ENCODE assay signal across 16 cellular contexts in genomic region chr5:154386952-154387629, GRCh38. TPM values are rescaled to one million over a fixed set of nuclear protein-coding genes. Genes with fewer than 3 reads are reported as not detected.
DNase-seq lines count a peak whose midpoint lies in the region; ATAC-seq, FAIRE-seq and TF ChIP-seq lines count a peak whose summit lies in the region.
"Had no signal": no experiment of that assay in that cellular context is flagged by ENCODE, and none has a peak within 500 bp of the region (broad histone marks: within the 10 kb centered on the region; RNA-seq: fewer than 3 reads in every experiment).

No MANE protein-coding gene starts in this region.

- 96% methylated on average over 6 of the region's 6 CpGs for WGBS in GM12878 (ENCODE audit: insufficient coverage, insufficient replicate concordance, low lambda C conversion rate, missing lambda C conversion rate)
- 50% methylated on average over 6 of the region's 6 CpGs for WGBS in right lobe of liver (ENCODE audit: insufficient coverage, low coverage, low lambda C conversion rate, missing lambda C conversion rate)

- SMC1A ChIA-PET in GM12878 (lab: Charles Lee; ENCODE audit: uncharacterized antibody, unreplicated experiment): interaction anchor here (1.1 to 3.3 kb wide), 6 partner anchors 8 to 190 kb away, joined by 4 to 24 read pairs (median 4); no protein-coding TSS in a partner anchor

- peaks cover 0 to 2% (median 1%) of the 10 kb centered on the region in 3 donors for H3K27me3 Mint-ChIP-seq in immature natural killer cell (ENCODE audit: low read depth in 3 of 3)

- TF ChIP-seq POLR2A in GM12878 (IDR thresholded peaks at IDR 0.05; ENCODE audit: low read depth, low read length) (no peak), right lobe of liver (IDR thresholded peaks at IDR 0.05) (no peak)

- no peak overlapping the region for H3K4me3 Mint-ChIP-seq in immature natural killer cell

- H3K27ac ChIP-seq in GM12878 (ENCODE audit: control insufficient read depth, insufficient read depth) (no peak overlapping the region), right lobe of liver (no peak overlapping the region)
- H3K27ac ChIP-seq: C4-2B had no signal

- POLR2A ChIA-PET in GM12878 (lab: Charles Lee): interaction anchor here (0.5 kb wide), 1 partner anchor 129 kb away, joined by 6 read pairs; no protein-coding TSS in a partner anchor

- intact Hi-C loops in GM12878 (cut with micrococcal nuclease; ENCODE audit: unreplicated experiment) (no loop called here), right lobe of liver (cut with DNase I) (no loop called here)

- H3K4me1 ChIP-seq in GM12878 (ENCODE audit: control insufficient read depth, insufficient read depth, low read length) (peaks cover 16% of the 10 kb centered on the region), right lobe of liver (peaks cover 0 to 8% (median 0%) of the 10 kb centered on the region in 4 donors)

- no peaks in the 10 kb centered on the region for H3K27me3 ChIP-seq in GM12878 (replicated peaks in 1 of 2; ENCODE audit: control insufficient read depth in 2 of 2, insufficient read depth in 2 of 2, low read length in 1 of 2)
- no peaks in the 10 kb centered on the region for H3K27me3 ChIP-seq in right lobe of liver

- H3K9me3 ChIP-seq in GM12878 (replicated peaks; ENCODE audit: control insufficient read depth, insufficient read depth, low read length) (peaks cover 6% of the 10 kb centered on the region), right lobe of liver (no peaks in the 10 kb centered on the region)

- in situ Hi-C loops in GM12878 (cut with MboI): no loop called here

- no peak for TF ChIP-seq CTCF in GM12878 (IDR thresholded peaks at IDR 0.05 in 2 of 3, conservative IDR thresholded peaks at IDR 0.05 in 1 of 3; ENCODE audit: control insufficient read depth in 2 of 3, extremely low read depth in 1 of 3, insufficient read depth in 1 of 3, low read depth in 3 of 3, low read length in 3 of 3)
- no peak for TF ChIP-seq CTCF in right lobe of liver (IDR thresholded peaks at IDR 0.05)
- no peak for TF ChIP-seq CTCF in GM10266 (IDR thresholded peaks at IDR 0.05; ENCODE audit: control insufficient read depth, insufficient read depth, low read depth, missing control alignments)

- H3K36me3 Mint-ChIP-seq in immature natural killer cell: peaks cover 13 to 24% (median 15%) of the 10 kb centered on the region in 3 donors

- DNase-seq in GM12878 (ENCODE audit: low read depth, low spot score) (no peak), immature natural killer cell (no peak), right lobe of liver (no peak), renal cortical epithelial cell (ENCODE audit: low read depth) (peak; percentile 85), NCI-H1092 treated with DMSO at 0.1 percent for 48 hours (lab: John Stamatoyannopoulos, UW) (no peak), GM10266 (ENCODE audit: extremely low spot score) (no peak), NCI-H2196 (lab: John Stamatoyannopoulos, UW; ENCODE audit: unreplicated experiment) (no peak)
- DNase-seq: DMS 273 treated with DMSO at 0.1 percent for 48 hours, GDM1, NCI-H1048, NCI-H2081 treated with DMSO at 0.1 percent for 48 hours, NCI-H510A treated with DMSO at 0.1 percent for 48 hours, Right ventricle myocardium superior had no signal

- no peak for TF ChIP-seq EP300 in GM12878 (IDR thresholded peaks at IDR 0.05; ENCODE audit: borderline replicate concordance in 1 of 2, control insufficient read depth in 1 of 2, low read depth in 2 of 2, low read length in 2 of 2)

- BruUV-seq in GM12878 (replicated peaks; lab: Mats Ljungman, UMichigan): TSS peak; percentile 22

- no peak overlapping the region for H2AFZ ChIP-seq in GM12878 (ENCODE audit: control insufficient read depth, low read depth, low read length)

- no peak for ATAC-seq in GM12878
- peak in 3 of 4 donors; percentile 40 to 71 (median 58) for ATAC-seq in right lobe of liver
- ATAC-seq: Panc1 had no signal

- H3K36me3 ChIP-seq in GM12878 (ENCODE audit: control insufficient read depth in 2 of 2, insufficient read depth in 2 of 2, low read length in 1 of 2) (peaks cover 8% of the 10 kb centered on the region in 2 experiments), right lobe of liver (no peaks in the 10 kb centered on the region)

- no peak overlapping the region for H3K4me3 ChIP-seq in GM12878
- no peak overlapping the region for H3K4me3 ChIP-seq in right lobe of liver

- H3K4me2 ChIP-seq in GM12878 (ENCODE audit: control insufficient read depth, insufficient read depth): no peak overlapping the region

- no peaks in the 10 kb centered on the region for H3K9me3 Mint-ChIP-seq in immature natural killer cell

- peak overlapping the region; percentile 64 to 98 (median 96) for H3K27ac Mint-ChIP-seq in immature natural killer cell

- H3K9ac ChIP-seq in GM12878 (ENCODE audit: control insufficient read depth, insufficient read depth, low read length): no peak overlapping the region

- TF ChIP-seq RAD21 in GM12878 (IDR thresholded peaks at IDR 0.05; ENCODE audit: insufficient read depth, low read depth, low read length): no peak

- no peaks in the 10 kb centered on the region for H3K79me2 ChIP-seq in GM12878 (ENCODE audit: control insufficient read depth, insufficient read depth, low read length)

- RAD21 ChIA-PET in GM12878 (lab: Charles Lee; ENCODE audit: unreplicated experiment): interaction anchor here (0.9 to 3.6 kb wide), 4 partner anchors 9 to 197 kb away, joined by 3 to 25 read pairs (median 3); partner anchors contain the start of gene GALNT10

- peaks cover 35 to 37% of the 10 kb centered on the region in 2 donors for H3K4me1 Mint-ChIP-seq in immature natural killer cell

- H4K20me1 ChIP-seq in GM12878 (ENCODE audit: control insufficient read depth, insufficient read depth): no peaks in the 10 kb centered on the region

- no peak for FAIRE-seq in GM12878 (lab: Jason Lieb, UNC)
- FAIRE-seq: GM19239 had no signal

- CTCF ChIA-PET in GM12878 (lab: Yijun Ruan, JAX): interaction anchor here (0.8 to 1.9 kb wide), 9 partner anchors 12 to 333 kb away, joined by 3 to 11 read pairs (median 4); partner anchors contain the start of gene GALNT10

TF ChIP-seq in GM12878, 131 proteins besides CTCF, POLR2A, EP300 and RAD21 (continues in another document):
- TF ChIP-seq SMC3 (IDR thresholded peaks at IDR 0.05; ENCODE audit: borderline replicate concordance, low read length): no peak
- TF ChIP-seq ZSCAN29 (IDR thresholded peaks at IDR 0.05): no peak
- TF ChIP-seq IRF3 (IDR thresholded peaks at IDR 0.05): no peak
- TF ChIP-seq TAF1 (IDR thresholded peaks at IDR 0.05; ENCODE audit: borderline replicate concordance, low read depth, low read length): no peak
- TF ChIP-seq SKIL (IDR thresholded peaks at IDR 0.05; ENCODE audit: low read depth, poor library complexity, severe bottlenecking): no peak
- no peak for TF ChIP-seq MTA2 (IDR thresholded peaks at IDR 0.05; ENCODE audit: low read depth)

RNA-seq across cellular contexts. Expression of gene SAP30L, which starts 58.7 kb away (rescaled TPM):
- total RNA-seq in GM12878 (2013; cell fraction: nucleolus; rRNA removed): 11.6 and 16.7 TPM in 2 replicates
- total RNA-seq in GM12878 (2014; rRNA removed) (13.8 and 20.3 TPM in 2 replicates), GM12878 (2014; rRNA removed; fragmentation: Illumina TruSeq; extraction: Trizol) (20.6 and 23.9 TPM in 2 replicates), GM12878 (2021) (26.0 and 26.2 TPM in 2 replicates), right lobe of liver (10 to 100 TPM in 5 of 6 experiments, 1 to 10 TPM in 1; 9.7 to 24.9 (median 20.1) TPM), renal cortical epithelial cell (10.9 and 23.9 TPM in 2 replicates)
- polyA plus RNA-seq in GM12878 (2011; ENCODE audit: low read depth): 4.5 TPM
- polyA plus RNA-seq in GM12878 (2011; rRNA removed) (36.8 and 44.2 TPM in 2 replicates), GM12878 (2014; fragmentation: Illumina TruSeq; extraction: Trizol) (16.1 and 23.0 TPM in 2 replicates), GM12878 (2014; fragmentation: Nextera tagmentation; extraction: Ambion mirVana) (10 to 100 TPM in 1 of 2 experiments, 1 to 10 TPM in 1; 2.4 to 15.4 TPM), GM12878 (2014; rRNA removed) (22.8 and 22.9 TPM in 2 replicates), GM12878 (2016; fragmentation: Nextera tagmentation; extraction: Ambion mirVana) (1 to 10 TPM; 5.6 to 8.8 TPM), immature natural killer cell (10 to 100 TPM; 20.6 to 45.3 (median 27.1) TPM)
- polyA plus RNA-seq in GM12878 (2011; cell fraction: cytosol; rRNA removed): 17.1 and 19.2 TPM in 2 replicates
- polyA plus RNA-seq in GM12878 (2011; cell fraction: nucleus; rRNA removed): 33.3 and 37.4 TPM in 2 replicates
- polyA plus RNA-seq in GM12878 (2012): 21.8 and 22.4 TPM in 2 replicates
- polyA minus RNA-seq in GM12878 (2011; rRNA and poly(A)+ RNA removed): 9.2 and 11.6 TPM in 2 replicates
- polyA minus RNA-seq in GM12878 (2011; cell fraction: cytosol; rRNA and poly(A)+ RNA removed): 5.5 and 6.7 TPM in 2 replicates
- 5.8 and 7.3 TPM in 2 replicates for polyA minus RNA-seq in GM12878 (2011; cell fraction: nucleus; rRNA and poly(A)+ RNA removed)
